12 cellular contexts compared by ENCODE assay signal in the genomic region with DNA sequence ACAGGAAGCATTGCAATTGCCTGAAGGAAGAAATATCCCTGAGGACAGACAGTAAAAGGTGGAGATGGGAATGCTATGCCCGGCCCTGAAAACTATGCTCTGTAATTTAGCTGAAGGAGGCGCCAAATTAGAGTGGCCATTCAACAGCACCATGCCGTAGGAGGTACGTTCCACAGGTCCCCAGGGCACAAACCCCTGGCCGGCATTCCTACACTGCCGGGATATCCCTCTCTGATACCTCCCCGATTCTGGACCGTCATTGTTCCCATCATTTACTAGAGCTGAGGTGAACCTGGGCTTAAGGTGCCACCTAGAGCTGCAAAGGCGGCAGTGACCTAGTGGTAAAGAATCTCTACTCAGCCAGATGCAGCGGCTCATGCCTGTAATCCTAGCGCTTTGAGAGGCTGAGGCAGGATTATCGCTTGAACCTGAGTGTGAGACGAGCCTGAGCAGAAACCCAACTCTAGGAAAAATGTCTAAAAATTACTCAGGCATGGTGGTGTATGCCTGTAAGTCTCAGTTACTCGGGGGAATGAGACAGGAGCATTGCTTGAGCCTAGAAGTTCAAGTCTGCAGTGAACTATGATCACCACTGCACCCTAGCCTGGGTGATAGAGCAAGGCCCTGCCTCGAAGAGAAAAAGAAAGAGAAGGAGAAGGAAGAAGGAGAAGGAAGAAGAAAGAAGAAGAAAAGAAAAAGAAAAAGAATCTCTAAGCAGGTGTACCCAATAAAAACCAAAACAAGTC. TPM values are rescaled to one million over a fixed set of nuclear protein-coding genes. Genes with fewer than 3 reads are reported as not detected.
A peak's percentile ranks its signal among the peaks of the same experiment; 100 is the strongest.
DNase-seq lines count a peak whose midpoint lies in the region; ATAC-seq and FAIRE-seq lines count a peak whose summit lies in the region.
"Had no signal": no experiment of that assay in that cellular context is flagged by ENCODE, and none has a peak within 500 bp of the region (broad histone marks: within the 10 kb centered on the region; RNA-seq: fewer than 3 reads in every experiment).

No MANE protein-coding gene starts in this region.

- H3K9ac ChIP-seq in iPS-15b (ENCODE audit: low read depth, low read length), result peak overlapping the region; percentile 8

- no peaks in the 10 kb centered on the region for H3K9me3 ChIP-seq in iPS-15b (ENCODE audit: control insufficient read depth, insufficient read depth, low read length)
- H3K9me3 ChIP-seq: HAP-1, ovary had no signal

- peaks cover 13% of the 10 kb centered on the region for H3K27me3 ChIP-seq in iPS-15b (ENCODE audit: control insufficient read depth, insufficient read depth, low read length)
- H3K27me3 ChIP-seq: ovary had no signal

- no peak for DNase-seq in Right ventricle myocardium inferior (ENCODE audit: missing footprints)
- no peak for DNase-seq in cardiac septum (ENCODE audit: low spot score)
- peak; percentile 9 for DNase-seq in amniotic epithelial cell (ENCODE audit: low read depth)
- DNase-seq in urothelium cell line (ENCODE audit: low spot score), result peak; percentile 40
- DNase-seq in NCI-H1436 (lab: John Stamatoyannopoulos, UW), result no peak
- DNase-seq in epidermal melanocyte (ENCODE audit: insufficient read length, low spot score), result no peak
- no peak for DNase-seq in Ammon's horn (ENCODE audit: low spot score)
- DNase-seq: activated naive CD8-positive, alpha-beta T cell treated with anti-CD3 and anti-CD28 coated beads, Interleukin-2, amount 10 ng/mL, durations not matched to agents 7 days and 5 days; ovary had no signal

- ATAC-seq in Right ventricle myocardium inferior, result peak; percentile 8

- intact Hi-C loops in Right ventricle myocardium inferior (cut with DNase I) (no loop called here), cardiac septum (cut with DNase I) (no loop called here)

- no peaks in the 10 kb centered on the region for H3K4me1 ChIP-seq in iPS-15b (ENCODE audit: control insufficient read depth, insufficient read depth, low read length)
- H3K4me1 ChIP-seq: HAP-1 had no signal

- no peak for FAIRE-seq in urothelium cell line (lab: Jason Lieb, UNC)

- no peaks in the 10 kb centered on the region for H3K36me3 ChIP-seq in iPS-15b (ENCODE audit: control insufficient read depth, insufficient read depth, low read length)
- H3K36me3 ChIP-seq: HAP-1, ovary had no signal

- H3K4me3 ChIP-seq in iPS-15b (ENCODE audit: low read depth, low read length), result peak overlapping the region; percentile 48
- H3K4me3 ChIP-seq: HAP-1, ovary, PC-9 had no signal

RNA-seq across cellular contexts. Expression of a gene that starts 53.0 kb away (rescaled TPM):
- total RNA-seq in Right ventricle myocardium inferior (13.5 TPM), cardiac septum (15.9 TPM)

Comparison
In these comparisons a context has a peak if more than half of its experiments do, and no peak if none do; other contexts are left out.
1. DNase-seq: peak in amniotic epithelial cell (single experiment) and urothelium cell line (single experiment); none in Right ventricle myocardium inferior (single experiment), cardiac septum (single experiment), NCI-H1436 (single experiment), epidermal melanocyte (single experiment) and Ammon's horn (single experiment).